Comparison of ENCODE assay signal across 10 cellular contexts in genomic region chr1:228849011-228849541, GRCh38.
A peak's percentile ranks its signal among the peaks of the same experiment; 100 is the strongest.
DNase-seq lines count a peak whose midpoint lies in the region; ATAC-seq and TF ChIP-seq lines count a peak whose summit lies in the region.
"Had no signal": no experiment of that assay in that cellular context is flagged by ENCODE, and none has a peak within 500 bp of the region (broad histone marks: within the 10 kb centered on the region; RNA-seq: fewer than 3 reads in every experiment).

No MANE protein-coding gene starts in this region.

- TF ChIP-seq CTCF in 22Rv1 (IDR thresholded peaks at IDR 0.05), result no peak

- peaks cover 3% of the 10 kb centered on the region for H3K27me3 Mint-ChIP-seq in activated CD4-positive, alpha-beta T cell treated with anti-CD3 and anti-CD28 coated beads for 36 hours

- H3K27ac Mint-ChIP-seq in activated CD4-positive, alpha-beta T cell treated with anti-CD3 and anti-CD28 coated beads for 36 hours, result no peak overlapping the region

- H3K4me3 Mint-ChIP-seq in activated CD4-positive, alpha-beta T cell treated with anti-CD3 and anti-CD28 coated beads for 36 hours, result no peak overlapping the region

- CTCF ChIA-PET in activated CD4-positive, alpha-beta T cell treated with anti-CD3 and anti-CD28 coated beads for 36 hours (lab: Charles Lee), result interaction anchor here (0.7 to 1.5 kb wide), 3 partner anchors 10 to 378 kb away, joined by 3 to 6 read pairs (median 6); no protein-coding TSS in a partner anchor

- POLR2A ChIA-PET in activated CD4-positive, alpha-beta T cell treated with anti-CD3 and anti-CD28 coated beads for 36 hours (lab: Charles Lee), result no interaction called here

- intact Hi-C loops in activated CD4-positive, alpha-beta T cell treated with anti-CD3 and anti-CD28 coated beads for 36 hours (cut with DNase I, micrococcal nuclease), result no loop called here

- peak overlapping the region; percentile 8; the same call in 1 of the 2 replicates for H3K27ac ChIP-seq in 22Rv1
- H3K27ac ChIP-seq: tibial artery had no signal

- H3K36me3 Mint-ChIP-seq in activated CD4-positive, alpha-beta T cell treated with anti-CD3 and anti-CD28 coated beads for 36 hours (ENCODE audit: low read depth), result no peaks in the 10 kb centered on the region

- no peaks in the 10 kb centered on the region for H3K9me3 Mint-ChIP-seq in activated CD4-positive, alpha-beta T cell treated with anti-CD3 and anti-CD28 coated beads for 36 hours (ENCODE audit: low read depth)

- H3K4me1 Mint-ChIP-seq in activated CD4-positive, alpha-beta T cell treated with anti-CD3 and anti-CD28 coated beads for 36 hours, result no peaks in the 10 kb centered on the region

- ATAC-seq in GM19467 (IDR thresholded peaks at IDR 0.05; ENCODE audit: unreplicated experiment) (peak; percentile 77), HG03354 (IDR thresholded peaks at IDR 0.05; ENCODE audit: poor library complexity, severe bottlenecking, unreplicated experiment) (peak; percentile 92)
- no peak for ATAC-seq in activated CD4-positive, alpha-beta T cell treated with anti-CD3 and anti-CD28 coated beads for 36 hours

- peak; percentile 27 for DNase-seq in ecto neural progenitor cell (ENCODE audit: low spot score)
- no peak for DNase-seq in SHP77 treated with DMSO at 0.1 percent for 48 hours (lab: John Stamatoyannopoulos, UW)
- DNase-seq in EL, result no peak
- no peak for DNase-seq in activated CD4-positive, alpha-beta T cell treated with anti-CD3 and anti-CD28 coated beads for 36 hours
- no peak for DNase-seq in NCI-H1694 (lab: John Stamatoyannopoulos, UW)
- DNase-seq: activated CD4-positive, alpha-beta T cell treated with anti-CD3 and anti-CD28 coated beads for 1 hour; tibial artery had no signal
